ENCODE assay signal across 12 cellular contexts in genomic region chr2:98828793-98829371, GRCh38.
DNase-seq lines count a peak whose midpoint lies in the region; ATAC-seq, FAIRE-seq and TF ChIP-seq lines count a peak whose summit lies in the region.
"Had no signal": no experiment of that assay in that cellular context is flagged by ENCODE, and none has a peak within 500 bp of the region (broad histone marks: within the 10 kb centered on the region; RNA-seq: fewer than 3 reads in every experiment).

No MANE protein-coding gene starts in this region.

- peak overlapping the region; percentile 46 for H3K4me3 Mint-ChIP-seq in activated naive CD4-positive, alpha-beta T cell treated with anti-CD3 and anti-CD28 coated beads, Interleukin-2, amount 10 ng/mL, durations not matched to agents 7 days and 5 days
- no peak overlapping the region for H3K4me3 Mint-ChIP-seq in activated CD8-positive, alpha-beta T cell treated with anti-CD3 and anti-CD28 coated beads for 36 hours

- no peaks in the 10 kb centered on the region for H4K20me1 ChIP-seq in Loucy (ENCODE audit: insufficient read depth, low read length, poor library complexity, severe bottlenecking)

- no peak for ATAC-seq in activated CD8-positive, alpha-beta T cell treated with anti-CD3 and anti-CD28 coated beads for 36 hours
- ATAC-seq in HG02884 (IDR thresholded peaks at IDR 0.05; ENCODE audit: unreplicated experiment), result no peak
- ATAC-seq in upper lobe of right lung, result no peak

- no peaks in the 10 kb centered on the region for H3K27me3 ChIP-seq in Loucy (ENCODE audit: insufficient read depth, low read length, poor library complexity, severe bottlenecking)
- H3K27me3 ChIP-seq in small intestine (ENCODE audit: control insufficient read depth in 2 of 2, insufficient read depth in 2 of 2, low read length in 2 of 2), result no peaks in the 10 kb centered on the region
- no peaks in the 10 kb centered on the region for H3K27me3 ChIP-seq in upper lobe of right lung

- DNase-seq in activated naive CD4-positive, alpha-beta T cell treated with anti-CD3 and anti-CD28 coated beads, Interleukin-2, amount 10 ng/mL, durations not matched to agents 7 days and 5 days, result no peak
- DNase-seq in activated naive CD4-positive, alpha-beta T cell (lab: John Stamatoyannopoulos, UW), result no peak
- DNase-seq in activated CD8-positive, alpha-beta T cell treated with anti-CD3 and anti-CD28 coated beads for 36 hours, result no peak
- DNase-seq in small intestine, result peak; percentile 22
- DNase-seq in anterior cingulate cortex (lab: John Stamatoyannopoulos, UW), result no peak
- no peak for DNase-seq in upper lobe of right lung
- DNase-seq: activated CD4-positive, CD25-positive, alpha-beta regulatory T cell treated with anti-CD3 and anti-CD28 coated beads, Interleukin-2, amount 50 U/mL, for 72 hours; cortex of kidney; NCI-H446 treated with DMSO at 0.1 percent for 48 hours; stimulated activated CD4-positive, alpha-beta T cell treated with anti-CD3 and anti-CD28 coated beads, Interleukin-1b, Interleukin-23, amount 100 ng/mL, for 48 hours had no signal

- no peaks in the 10 kb centered on the region for H3K9me2 ChIP-seq in Loucy (replicated peaks; ENCODE audit: low read depth, low read length)

- H3K9ac ChIP-seq in Loucy (ENCODE audit: low read depth, low read length, poor library complexity, severe bottlenecking), result no peak overlapping the region

- POLR2A ChIA-PET in activated CD8-positive, alpha-beta T cell treated with anti-CD3 and anti-CD28 coated beads for 36 hours (lab: Charles Lee), result interaction anchor here (0.6 to 1.1 kb wide), 4 partner anchors 14 to 124 kb away, joined by 3 to 4 read pairs (median 3); no protein-coding TSS in a partner anchor

- H3K27ac ChIP-seq in small intestine (ENCODE audit: low read depth in 1 of 2, low read length in 1 of 2), result peak overlapping the region in 1 of 2 donors; percentile 63
- no peak overlapping the region for H3K27ac ChIP-seq in upper lobe of right lung

- peak overlapping the region; percentile 34 for H3K27ac Mint-ChIP-seq in activated naive CD4-positive, alpha-beta T cell treated with anti-CD3 and anti-CD28 coated beads, Interleukin-2, amount 10 ng/mL, durations not matched to agents 7 days and 5 days
- peak overlapping the region; percentile 21 for H3K27ac Mint-ChIP-seq in activated CD8-positive, alpha-beta T cell treated with anti-CD3 and anti-CD28 coated beads for 36 hours

- no peak for FAIRE-seq in small intestine (lab: Jason Lieb, UNC)

- H3K4me1 ChIP-seq in Loucy (ENCODE audit: insufficient read depth, low read length, poor library complexity, severe bottlenecking) (peaks cover 75% of the 10 kb centered on the region), small intestine (ENCODE audit: control insufficient read depth in 2 of 2, insufficient read depth in 1 of 2, low read depth in 1 of 2, low read length in 1 of 2) (no peaks in the 10 kb centered on the region), upper lobe of right lung (peaks cover 30% of the 10 kb centered on the region)

- H3K4me1 Mint-ChIP-seq in activated naive CD4-positive, alpha-beta T cell treated with anti-CD3 and anti-CD28 coated beads, Interleukin-2, amount 10 ng/mL, durations not matched to agents 7 days and 5 days, result peaks cover 64% of the 10 kb centered on the region
- H3K4me1 Mint-ChIP-seq in activated CD8-positive, alpha-beta T cell treated with anti-CD3 and anti-CD28 coated beads for 36 hours (ENCODE audit: low read depth), result peaks cover 39% of the 10 kb centered on the region

- H2AFZ ChIP-seq in Loucy (ENCODE audit: low read length), result no peak overlapping the region

- H3K9me3 Mint-ChIP-seq in activated naive CD4-positive, alpha-beta T cell treated with anti-CD3 and anti-CD28 coated beads, Interleukin-2, amount 10 ng/mL, durations not matched to agents 7 days and 5 days, result no peaks in the 10 kb centered on the region
- no peaks in the 10 kb centered on the region for H3K9me3 Mint-ChIP-seq in activated CD8-positive, alpha-beta T cell treated with anti-CD3 and anti-CD28 coated beads for 36 hours

- CTCF ChIA-PET in activated naive CD4-positive, alpha-beta T cell treated with anti-CD3 and anti-CD28 coated beads, Interleukin-2, amount 10 ng/mL, durations not matched to agents 7 days and 5 days (lab: Charles Lee), result interaction anchor here (1.0 to 1.7 kb wide), 6 partner anchors 10 to 179 kb away, joined by 3 to 8 read pairs (median 3); no protein-coding TSS in a partner anchor
- CTCF ChIA-PET in activated CD8-positive, alpha-beta T cell treated with anti-CD3 and anti-CD28 coated beads for 36 hours (lab: Charles Lee), result interaction anchor here (1.1 to 3.3 kb wide), 4 partner anchors 10 to 194 kb away, joined by 3 to 13 read pairs (median 7); no protein-coding TSS in a partner anchor

- intact Hi-C loops in activated CD8-positive, alpha-beta T cell treated with anti-CD3 and anti-CD28 coated beads for 36 hours (cut with micrococcal nuclease), result loop anchor here (5.0 kb wide), 1 partner anchor 57 kb away; no protein-coding TSS in a partner anchor
- intact Hi-C loops in upper lobe of right lung (cut with DNase I), result loop anchor here (10.0 kb wide), 1 partner anchor 104 kb away; no protein-coding TSS in a partner anchor

- H3K9me3 ChIP-seq in Loucy (ENCODE audit: insufficient read depth, low read depth, low read length), result no peaks in the 10 kb centered on the region
- no peaks in the 10 kb centered on the region for H3K9me3 ChIP-seq in small intestine (ENCODE audit: control insufficient read depth, low read depth)
- no peaks in the 10 kb centered on the region for H3K9me3 ChIP-seq in upper lobe of right lung

- H3K36me3 Mint-ChIP-seq in activated naive CD4-positive, alpha-beta T cell treated with anti-CD3 and anti-CD28 coated beads, Interleukin-2, amount 10 ng/mL, durations not matched to agents 7 days and 5 days, result no peaks in the 10 kb centered on the region
- no peaks in the 10 kb centered on the region for H3K36me3 Mint-ChIP-seq in activated CD8-positive, alpha-beta T cell treated with anti-CD3 and anti-CD28 coated beads for 36 hours (ENCODE audit: low read depth)

- H3K4me2 ChIP-seq in Loucy (ENCODE audit: low read depth, low read length, poor library complexity, severe bottlenecking), result peak overlapping the region; percentile 65

- peaks cover 21% of the 10 kb centered on the region for H3K27me3 Mint-ChIP-seq in activated naive CD4-positive, alpha-beta T cell treated with anti-CD3 and anti-CD28 coated beads, Interleukin-2, amount 10 ng/mL, durations not matched to agents 7 days and 5 days
- H3K27me3 Mint-ChIP-seq in activated CD8-positive, alpha-beta T cell treated with anti-CD3 and anti-CD28 coated beads for 36 hours, result no peaks in the 10 kb centered on the region

- no peaks in the 10 kb centered on the region for H3F3A ChIP-seq in Loucy (ENCODE audit: low read depth)

- TF ChIP-seq CTCF in Loucy (conservative IDR thresholded peaks at IDR 0.05; ENCODE audit: low read length) (no peak), upper lobe of right lung (IDR thresholded peaks at IDR 0.05) (no peak)
- no peak for TF ChIP-seq CTCF in activated CD8-positive, alpha-beta T cell treated with anti-CD3 and anti-CD28 coated beads for 36 hours (IDR thresholded peaks at IDR 0.05)

- WGBS in small intestine, 3 donors, result 66 to 74% (median 72%) methylated on average over 5 of the region's 5 CpGs

- H3K4me3 ChIP-seq in Loucy (ENCODE audit: low read length, poor library complexity, severe bottlenecking) (peak overlapping the region; percentile 55), small intestine (ENCODE audit: low read depth in 1 of 2, low read length in 2 of 2) (no peak overlapping the region), upper lobe of right lung (no peak overlapping the region)

- no peaks in the 10 kb centered on the region for H3K36me3 ChIP-seq in Loucy (ENCODE audit: insufficient read depth, low read length)
- H3K36me3 ChIP-seq in small intestine (ENCODE audit: control insufficient read depth in 2 of 2, insufficient read depth in 2 of 2, low read length in 2 of 2), result no peaks in the 10 kb centered on the region
- no peaks in the 10 kb centered on the region for H3K36me3 ChIP-seq in upper lobe of right lung

- H3K79me2 ChIP-seq in Loucy (ENCODE audit: insufficient read depth, low read length), result no peaks in the 10 kb centered on the region
